In the genomic region with DNA sequence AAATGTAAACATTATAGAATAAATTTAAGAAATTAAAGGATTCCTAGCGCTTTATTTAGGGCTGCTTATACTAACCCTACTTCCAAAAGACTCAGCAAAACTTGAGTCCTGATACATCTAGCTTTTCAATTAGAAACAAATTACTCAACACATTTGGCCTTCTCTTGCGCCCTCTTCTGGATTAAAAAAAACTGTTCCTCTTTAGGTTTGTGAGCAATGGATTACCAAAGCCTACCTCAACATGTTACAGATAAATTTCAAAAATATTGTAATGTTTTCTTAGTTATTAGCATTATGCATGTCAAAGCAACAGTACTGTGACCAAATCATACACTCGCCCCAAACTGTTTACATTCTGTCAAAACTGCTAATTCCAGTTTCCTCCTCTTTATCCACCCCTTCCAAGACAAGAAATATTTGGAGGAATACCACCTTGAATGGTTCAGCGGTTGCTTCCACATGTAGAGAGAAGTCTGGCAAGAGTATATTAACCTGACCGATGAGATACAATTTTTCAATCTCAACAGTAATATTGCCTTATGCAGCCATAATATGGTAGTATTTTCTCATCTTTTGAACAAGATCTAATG, we compare ENCODE assay signal across 8 cellular contexts. TPM values are rescaled to one million over a fixed set of nuclear protein-coding genes. Genes with fewer than 3 reads are reported as not detected.
DNase-seq lines count a peak whose midpoint lies in the region; ATAC-seq and TF ChIP-seq lines count a peak whose summit lies in the region.

No MANE protein-coding gene starts in this region.

- peaks cover 40% of the 10 kb centered on the region for H3K4me1 Mint-ChIP-seq in T-helper 2 cell treated with Interferon-gamma antibody and Interleukin-4, amounts not matched to agents 5 μg/mL and 100 μg/mL, for 36 hours (ENCODE audit: low read depth)
- H3K4me1 Mint-ChIP-seq in natural killer cell: peaks cover 69 to 71% of the 10 kb centered on the region in 2 donors

- ATAC-seq in natural killer cell: no peak
- ATAC-seq in HG03342 (IDR thresholded peaks at IDR 0.05; ENCODE audit: unreplicated experiment): no peak
- ATAC-seq in GM21360 (IDR thresholded peaks at IDR 0.05; ENCODE audit: unreplicated experiment): no peak

- peaks cover 3% of the 10 kb centered on the region for H3K27me3 Mint-ChIP-seq in T-helper 2 cell treated with Interferon-gamma antibody and Interleukin-4, amounts not matched to agents 5 μg/mL and 100 μg/mL, for 36 hours (ENCODE audit: low read depth)
- no peaks in the 10 kb centered on the region for H3K27me3 Mint-ChIP-seq in natural killer cell (ENCODE audit: low read depth in 2 of 2)

- H3K27ac ChIP-seq in epithelial cell of prostate: peak overlapping the region; percentile 98

- H3K9me3 Mint-ChIP-seq in T-helper 2 cell treated with Interferon-gamma antibody and Interleukin-4, amounts not matched to agents 5 μg/mL and 100 μg/mL, for 36 hours: no peaks in the 10 kb centered on the region
- H3K9me3 Mint-ChIP-seq in natural killer cell: no peaks in the 10 kb centered on the region

- DNase-seq in AG08395 (ENCODE audit: low spot score) (peak; percentile 65), GM06990 (ENCODE audit: extremely low read depth, insufficient read length) (no peak), NCI-H1694 (lab: John Stamatoyannopoulos, UW) (peak; percentile 92), epithelial cell of prostate (ENCODE audit: low read depth, low spot score) (no peak), natural killer cell (no peak)
- peak; percentile 15 for DNase-seq in T-helper 2 cell treated with Interferon-gamma antibody and Interleukin-4, amounts not matched to agents 5 μg/mL and 100 μg/mL, for 36 hours (ENCODE audit: low spot score)

- peak overlapping the region; percentile 99 for H3K4me3 ChIP-seq in GM06990 (replicated peaks; ENCODE audit: low read depth, low read length)

- H3K4me3 Mint-ChIP-seq in T-helper 2 cell treated with Interferon-gamma antibody and Interleukin-4, amounts not matched to agents 5 μg/mL and 100 μg/mL, for 36 hours: peak overlapping the region; percentile 88
- peak overlapping the region; percentile 81 for H3K4me3 Mint-ChIP-seq in natural killer cell

- peaks cover 58% of the 10 kb centered on the region for H3K36me3 Mint-ChIP-seq in T-helper 2 cell treated with Interferon-gamma antibody and Interleukin-4, amounts not matched to agents 5 μg/mL and 100 μg/mL, for 36 hours (ENCODE audit: low read depth)
- peaks cover 24% of the 10 kb centered on the region for H3K36me3 Mint-ChIP-seq in natural killer cell

- intact Hi-C loops in natural killer cell (cut with micrococcal nuclease): loop anchor here (2.0 to 10.0 kb wide), 4 partner anchors 38 to 564 kb away; partner anchors contain the start of genes NEK8 and TLCD1

- TF ChIP-seq CTCF in GM06990 (IDR thresholded peaks at IDR 0.05; ENCODE audit: insufficient read depth, low read length, poor library complexity, severe bottlenecking): peak; percentile 70
- peak; percentile 79 for TF ChIP-seq CTCF in natural killer cell (IDR thresholded peaks at IDR 0.05)

- peaks cover 7% of the 10 kb centered on the region for H3K36me3 ChIP-seq in GM06990 (ENCODE audit: control insufficient read depth, insufficient read depth, low read length)

- H3K27me3 ChIP-seq in GM06990 (replicated peaks; ENCODE audit: control insufficient read depth, insufficient read depth, low read length): no peaks in the 10 kb centered on the region

- H3K27ac Mint-ChIP-seq in T-helper 2 cell treated with Interferon-gamma antibody and Interleukin-4, amounts not matched to agents 5 μg/mL and 100 μg/mL, for 36 hours: peak overlapping the region; percentile 72
- H3K27ac Mint-ChIP-seq in natural killer cell: peak overlapping the region; percentile 90 to 92

RNA-seq across cellular contexts. Expression of gene NUFIP2, which starts 2.7 kb away (rescaled TPM):
- total RNA-seq in natural killer cell: 100 to 1,000 TPM in 1 of 3 donors, 10 to 100 TPM in 2; 79.2 to 112 (median 95.0) TPM

RNA-seq across cellular contexts. Expression of gene CRYBA1, which starts 44.6 kb away (rescaled TPM):
- total RNA-seq in natural killer cell: not detected

Comparison
In these comparisons a context has a peak if more than half of its experiments do, and no peak if none do; other contexts are left out.
1. DNase-seq: peak in AG08395 (single experiment), NCI-H1694 (single experiment) and T-helper 2 cell treated with Interferon-gamma antibody and Interleukin-4, amounts not matched to agents 5 μg/mL and 100 μg/mL, for 36 hours (single experiment); none in GM06990 (single experiment), epithelial cell of prostate (single experiment) and natural killer cell (single experiment).